ENCODE assay signal across 11 cellular contexts in the genomic region with DNA sequence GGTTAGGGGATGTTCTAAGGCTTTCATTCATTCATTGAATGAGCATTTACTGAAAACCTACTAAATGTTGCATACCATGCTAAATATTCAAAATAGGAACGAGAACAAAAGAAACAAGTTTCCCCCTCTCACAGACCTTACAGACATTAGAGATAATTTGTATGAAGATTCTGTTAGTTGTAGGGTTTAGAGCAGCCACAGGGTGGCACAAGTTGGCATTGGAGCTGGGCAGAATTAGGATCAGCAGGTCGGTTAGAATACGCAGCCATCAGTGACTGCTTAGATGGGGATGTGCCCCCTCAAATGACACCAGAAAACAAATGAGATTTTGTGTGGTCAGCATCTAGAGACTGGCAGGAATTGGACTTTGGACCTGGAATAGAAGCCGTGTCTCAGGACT.
DNase-seq lines count a peak whose midpoint lies in the region; ATAC-seq and TF ChIP-seq lines count a peak whose summit lies in the region.
"Had no signal": no experiment of that assay in that cellular context is flagged by ENCODE, and none has a peak within 500 bp of the region (broad histone marks: within the 10 kb centered on the region; RNA-seq: fewer than 3 reads in every experiment).

No MANE protein-coding gene starts in this region.

- H3K27ac ChIP-seq in C4-2B, result no peak overlapping the region

- no peak overlapping the region for H3K4me3 ChIP-seq in fibroblast of mammary gland (ENCODE audit: control insufficient read depth, low read depth, low read length)

- ATAC-seq in GM18868 (IDR thresholded peaks at IDR 0.05; ENCODE audit: unreplicated experiment) (peak; percentile 38), GM18498 (IDR thresholded peaks at IDR 0.05; ENCODE audit: unreplicated experiment) (no peak), HG02938 (IDR thresholded peaks at IDR 0.05; ENCODE audit: unreplicated experiment) (no peak), HG02885 (IDR thresholded peaks at IDR 0.05; ENCODE audit: poor library complexity, unreplicated experiment) (no peak)

- TF ChIP-seq CTCF in C4-2B (conservative IDR thresholded peaks at IDR 0.05), result peak; percentile 70
- peak; percentile 24 for TF ChIP-seq CTCF in fibroblast of mammary gland (conservative IDR thresholded peaks at IDR 0.05; ENCODE audit: control insufficient read depth, insufficient read depth, low read depth, low read length)

- DNase-seq in OCI-M1 (lab: John Stamatoyannopoulos, UW) (peak; percentile 22), fibroblast of mammary gland (ENCODE audit: low read depth) (peak; percentile 4)
- no peak for DNase-seq in activated CD4-positive, alpha-beta T cell treated with anti-CD3 and anti-CD28 coated beads for 1 hour
- DNase-seq: caudate nucleus, naive B cell, NCI-H1694 treated with DMSO at 0.1 percent for 48 hours had no signal
